In the genomic region with DNA sequence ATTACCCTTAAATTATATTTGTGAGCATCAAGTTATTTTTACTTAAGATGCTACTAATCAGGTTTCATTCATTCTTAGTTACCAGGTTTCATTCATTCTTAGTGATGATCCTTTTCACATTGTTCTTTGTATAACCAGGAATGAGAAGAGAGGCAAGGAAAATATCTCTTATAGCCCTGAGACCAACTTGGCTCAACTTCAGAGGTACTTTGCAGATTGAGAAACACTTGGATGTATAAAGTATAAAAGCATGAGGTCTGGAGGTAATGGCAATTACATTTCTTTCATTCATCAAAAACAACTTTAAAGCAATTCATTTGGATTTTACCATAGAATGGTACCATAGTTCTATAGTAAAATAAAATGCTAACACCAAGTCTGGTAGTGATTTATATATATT, we compare ENCODE assay signal across 19 cellular contexts.
DNase-seq lines count a peak whose midpoint lies in the region; FAIRE-seq and TF ChIP-seq lines count a peak whose summit lies in the region.
"Had no signal": no experiment of that assay in that cellular context is flagged by ENCODE, and none has a peak within 500 bp of the region (broad histone marks: within the 10 kb centered on the region; RNA-seq: fewer than 3 reads in every experiment).

No MANE protein-coding gene starts in this region.

- H3K4me2 ChIP-seq in astrocyte (ENCODE audit: low read length) = no peak overlapping the region

- DNase-seq in AG10803 (ENCODE audit: low read depth) = peak; percentile 11
- peak; percentile 18 for DNase-seq in astrocyte (ENCODE audit: low read depth)
- peak; percentile 50 for DNase-seq in fibroblast of pulmonary artery (ENCODE audit: low read depth)
- DNase-seq in renal cortical epithelial cell (ENCODE audit: low read depth) = peak; percentile 16
- no peak for DNase-seq in effector CD8-positive, alpha-beta T cell (lab: John Stamatoyannopoulos, UW)
- no peak for DNase-seq in dorsolateral prefrontal cortex
- DNase-seq in dermis blood vessel endothelial cell = no peak
- no peak for DNase-seq in stimulated activated CD4-positive, alpha-beta T cell treated with anti-CD3 and anti-CD28 coated beads, Interleukin-4, amount 100 ng/mL, for 1 hour
- DNase-seq: 8988T; ACHN; CD4-positive, alpha-beta memory T cell; DMS79 had no signal

- H3K9me3 ChIP-seq in astrocyte (ENCODE audit: insufficient read depth, low read depth, low read length) = no peaks in the 10 kb centered on the region
- H3K9me3 ChIP-seq: HAP-1 had no signal

- no peaks in the 10 kb centered on the region for H3K4me1 ChIP-seq in astrocyte (ENCODE audit: insufficient read depth, low read length)

- no peak overlapping the region for H3K27ac Mint-ChIP-seq in astrocyte (ENCODE audit: unreplicated experiment)
- H3K27ac Mint-ChIP-seq: B cell; CD4-positive, alpha-beta memory T cell had no signal

- no peaks in the 10 kb centered on the region for H3K9me3 Mint-ChIP-seq in astrocyte (ENCODE audit: unreplicated experiment)

- no peaks in the 10 kb centered on the region for H3K79me2 ChIP-seq in astrocyte (ENCODE audit: insufficient read depth, low read length)

- TF ChIP-seq CTCF in AG10803 (conservative IDR thresholded peaks at IDR 0.05; ENCODE audit: low read length) = no peak
- TF ChIP-seq CTCF in astrocyte (IDR thresholded peaks at IDR 0.05; ENCODE audit: insufficient read depth, low read depth, low read length) = no peak
- TF ChIP-seq CTCF in fibroblast of pulmonary artery (IDR thresholded peaks at IDR 0.05; ENCODE audit: low read length, missing control alignments) = no peak
- no peak for TF ChIP-seq CTCF in dorsolateral prefrontal cortex (IDR thresholded peaks at IDR 0.05 in 54 of 56, conservative IDR thresholded peaks at IDR 0.05 in 2 of 56; ENCODE audit: low read depth in 1 of 56, partially characterized antibody in 56 of 56)

- H3K27ac ChIP-seq in astrocyte (ENCODE audit: low read depth, low read length) (no peak overlapping the region), dorsolateral prefrontal cortex (no peak overlapping the region)
- H3K27ac ChIP-seq: C4-2B had no signal

- no peak overlapping the region for H3K4me3 ChIP-seq in AG10803 (ENCODE audit: low read length)
- no peak overlapping the region for H3K4me3 ChIP-seq in astrocyte (ENCODE audit: insufficient read depth, low read depth, low read length)
- no peak overlapping the region for H3K4me3 ChIP-seq in fibroblast of pulmonary artery (replicated peaks; ENCODE audit: low read depth, low read length)
- no peak overlapping the region for H3K4me3 ChIP-seq in dorsolateral prefrontal cortex
- H3K4me3 ChIP-seq: HAP-1 had no signal

- peaks cover 29% of the 10 kb centered on the region for H3K4me1 Mint-ChIP-seq in astrocyte (ENCODE audit: low read depth, unreplicated experiment)
- H3K4me1 Mint-ChIP-seq: B cell; CD4-positive, alpha-beta memory T cell had no signal

- no peak overlapping the region for H3K4me3 Mint-ChIP-seq in astrocyte (ENCODE audit: unreplicated experiment)
- H3K4me3 Mint-ChIP-seq: B cell; CD4-positive, alpha-beta memory T cell had no signal

- H3K36me3 ChIP-seq in astrocyte (ENCODE audit: insufficient read depth, low read length) = no peaks in the 10 kb centered on the region
- H3K36me3 ChIP-seq: HAP-1 had no signal

- no peaks in the 10 kb centered on the region for H3K27me3 Mint-ChIP-seq in astrocyte (ENCODE audit: low read depth, unreplicated experiment)
- H3K27me3 Mint-ChIP-seq: B cell had no signal

- no peaks in the 10 kb centered on the region for H4K20me1 ChIP-seq in astrocyte (ENCODE audit: insufficient read depth, low read length)

- H2AFZ ChIP-seq in astrocyte (ENCODE audit: low read depth, low read length) = no peak overlapping the region

- FAIRE-seq in astrocyte (lab: Jason Lieb, UNC) = no peak
- FAIRE-seq: GM12891, H1, HepG2, HTR-8/SVneo had no signal

- no peak overlapping the region for H3K9ac ChIP-seq in astrocyte (ENCODE audit: low read length)

- H3K36me3 Mint-ChIP-seq in astrocyte (ENCODE audit: low read depth, unreplicated experiment) = no peaks in the 10 kb centered on the region
- H3K36me3 Mint-ChIP-seq: CD4-positive, alpha-beta memory T cell had no signal

- H3K27me3 ChIP-seq in astrocyte (ENCODE audit: insufficient read depth, low read length) (no peaks in the 10 kb centered on the region), dorsolateral prefrontal cortex (no peaks in the 10 kb centered on the region)

- intact Hi-C loops in dorsolateral prefrontal cortex (cut with DNase I) = no loop called here

Comparison
In these comparisons a context has a peak if more than half of its experiments do, and no peak if none do; other contexts are left out.
1. DNase-seq: peak in AG10803 (single experiment), astrocyte (single experiment), fibroblast of pulmonary artery (single experiment) and renal cortical epithelial cell (single experiment); none in effector CD8-positive, alpha-beta T cell (single experiment), dorsolateral prefrontal cortex (0 of 10), dermis blood vessel endothelial cell (single experiment) and stimulated activated CD4-positive, alpha-beta T cell treated with anti-CD3 and anti-CD28 coated beads, Interleukin-4, amount 100 ng/mL, for 1 hour (single experiment).